In the genomic region with DNA sequence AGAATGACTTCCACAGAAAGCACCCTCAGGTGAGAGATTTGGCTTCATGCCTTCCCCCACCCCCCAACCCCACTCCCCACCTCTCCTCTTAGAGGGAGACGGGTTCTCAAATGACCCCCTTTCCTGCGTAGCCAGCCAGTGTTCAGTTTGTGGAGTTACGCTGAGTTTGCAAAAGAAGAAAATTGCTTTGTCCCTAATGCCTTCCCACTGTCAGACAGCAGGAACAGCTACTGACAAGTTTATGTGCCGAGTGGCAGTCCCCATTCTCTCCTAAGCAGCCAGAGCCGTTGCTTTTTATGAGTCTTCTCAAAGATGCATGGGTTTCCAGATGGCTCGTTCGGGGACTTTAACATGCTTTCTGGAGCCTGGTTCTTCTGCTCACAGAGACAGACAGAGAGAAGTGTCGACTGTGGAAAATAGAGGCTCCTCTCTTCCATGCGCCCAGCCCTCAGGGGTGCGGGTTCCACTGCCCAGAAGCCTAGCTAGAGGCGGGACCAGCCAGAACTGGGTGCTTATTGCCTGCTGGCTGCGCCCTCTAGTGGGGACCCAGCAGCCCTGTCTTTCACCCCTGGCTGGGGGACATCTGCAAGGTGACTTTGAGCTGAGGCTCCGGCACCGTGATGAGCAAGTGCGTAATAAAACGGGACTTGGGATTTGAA, we compare ENCODE assay signal across 1 cellular context.
TF ChIP-seq lines count a peak whose summit lies in the region.

No MANE protein-coding gene starts in this region.

TF ChIP-seq in HepG2, 621 proteins besides CTCF, POLR2A, EP300 and RAD21 (continued from another document and continues in another):
- TF ChIP-seq GLI4 (CRISPR knock-in tag; IDR thresholded peaks at IDR 0.05; ENCODE audit: borderline replicate concordance), result no peak
- no peak for TF ChIP-seq ERF (CRISPR knock-in tag; IDR thresholded peaks at IDR 0.05)
- peak; percentile 88 for TF ChIP-seq XRCC5 (optimal IDR thresholded peaks at IDR 0.05; ENCODE audit: low read length)
- TF ChIP-seq, protein P1, sequence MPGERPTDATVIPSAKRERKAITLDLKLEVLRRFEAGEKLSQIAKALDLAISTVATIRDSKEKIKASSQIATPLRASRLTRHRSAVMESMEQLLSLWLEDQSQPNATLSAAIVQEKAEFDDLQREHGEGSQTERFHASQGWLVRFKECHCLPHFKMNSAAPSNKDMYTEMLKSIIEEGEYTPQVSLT (CRISPR knock-in tag; IDR thresholded peaks at IDR 0.05; ENCODE audit: borderline replicate concordance, low read depth), result no peak
- no peak; the same call in 1 of the 2 replicates for TF ChIP-seq ZNF589 (CRISPR knock-in tag; conservative IDR thresholded peaks at IDR 0.05)
- TF ChIP-seq SNAI1 (CRISPR knock-in tag; IDR thresholded peaks at IDR 0.05; ENCODE audit: borderline replicate concordance), result no peak
- TF ChIP-seq PPARG (CRISPR knock-in tag; conservative IDR thresholded peaks at IDR 0.05), result 0 out of 2 replicates have a peak, but pooled peaks have one; percentile 44
- no peak for TF ChIP-seq FOXP1 (IDR thresholded peaks at IDR 0.05)
- no peak for TF ChIP-seq FOXP1 (CRISPR knock-in tag; IDR thresholded peaks at IDR 0.05)
- no peak for TF ChIP-seq NFATC3 (CRISPR knock-in tag; IDR thresholded peaks at IDR 0.05)
- peak; percentile 98 for TF ChIP-seq STAG1 (CRISPR knock-in tag; IDR thresholded peaks at IDR 0.05)
- TF ChIP-seq, protein P2, sequence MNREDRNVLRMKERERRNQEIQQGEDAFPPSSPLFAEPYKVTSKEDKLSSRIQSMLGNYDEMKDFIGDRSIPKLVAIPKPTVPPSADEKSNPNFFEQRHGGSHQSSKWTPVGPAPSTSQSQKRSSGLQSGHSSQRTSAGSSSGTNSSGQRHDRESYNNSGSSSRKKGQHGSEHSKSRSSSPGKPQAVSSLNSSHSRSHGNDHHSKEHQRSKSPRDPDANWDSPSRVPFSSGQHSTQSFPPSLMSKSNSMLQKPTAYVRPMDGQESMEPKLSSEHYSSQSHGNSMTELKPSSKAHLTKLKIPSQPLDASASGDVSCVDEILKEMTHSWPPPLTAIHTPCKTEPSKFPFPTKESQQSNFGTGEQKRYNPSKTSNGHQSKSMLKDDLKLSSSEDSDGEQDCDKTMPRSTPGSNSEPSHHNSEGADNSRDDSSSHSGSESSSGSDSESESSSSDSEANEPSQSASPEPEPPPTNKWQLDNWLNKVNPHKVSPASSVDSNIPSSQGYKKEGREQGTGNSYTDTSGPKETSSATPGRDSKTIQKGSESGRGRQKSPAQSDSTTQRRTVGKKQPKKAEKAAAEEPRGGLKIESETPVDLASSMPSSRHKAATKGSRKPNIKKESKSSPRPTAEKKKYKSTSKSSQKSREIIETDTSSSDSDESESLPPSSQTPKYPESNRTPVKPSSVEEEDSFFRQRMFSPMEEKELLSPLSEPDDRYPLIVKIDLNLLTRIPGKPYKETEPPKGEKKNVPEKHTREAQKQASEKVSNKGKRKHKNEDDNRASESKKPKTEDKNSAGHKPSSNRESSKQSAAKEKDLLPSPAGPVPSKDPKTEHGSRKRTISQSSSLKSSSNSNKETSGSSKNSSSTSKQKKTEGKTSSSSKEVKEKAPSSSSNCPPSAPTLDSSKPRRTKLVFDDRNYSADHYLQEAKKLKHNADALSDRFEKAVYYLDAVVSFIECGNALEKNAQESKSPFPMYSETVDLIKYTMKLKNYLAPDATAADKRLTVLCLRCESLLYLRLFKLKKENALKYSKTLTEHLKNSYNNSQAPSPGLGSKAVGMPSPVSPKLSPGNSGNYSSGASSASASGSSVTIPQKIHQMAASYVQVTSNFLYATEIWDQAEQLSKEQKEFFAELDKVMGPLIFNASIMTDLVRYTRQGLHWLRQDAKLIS (CRISPR knock-in tag; IDR thresholded peaks at IDR 0.05), result no peak
- TF ChIP-seq ZNF75D (CRISPR knock-in tag; IDR thresholded peaks at IDR 0.05; ENCODE audit: borderline replicate concordance), result no peak
- TF ChIP-seq ARID2 (CRISPR knock-in tag; IDR thresholded peaks at IDR 0.05; ENCODE audit: borderline replicate concordance), result no peak
- no peak for TF ChIP-seq ZNF44 (CRISPR knock-in tag; IDR thresholded peaks at IDR 0.05)
- TF ChIP-seq, protein P3, sequence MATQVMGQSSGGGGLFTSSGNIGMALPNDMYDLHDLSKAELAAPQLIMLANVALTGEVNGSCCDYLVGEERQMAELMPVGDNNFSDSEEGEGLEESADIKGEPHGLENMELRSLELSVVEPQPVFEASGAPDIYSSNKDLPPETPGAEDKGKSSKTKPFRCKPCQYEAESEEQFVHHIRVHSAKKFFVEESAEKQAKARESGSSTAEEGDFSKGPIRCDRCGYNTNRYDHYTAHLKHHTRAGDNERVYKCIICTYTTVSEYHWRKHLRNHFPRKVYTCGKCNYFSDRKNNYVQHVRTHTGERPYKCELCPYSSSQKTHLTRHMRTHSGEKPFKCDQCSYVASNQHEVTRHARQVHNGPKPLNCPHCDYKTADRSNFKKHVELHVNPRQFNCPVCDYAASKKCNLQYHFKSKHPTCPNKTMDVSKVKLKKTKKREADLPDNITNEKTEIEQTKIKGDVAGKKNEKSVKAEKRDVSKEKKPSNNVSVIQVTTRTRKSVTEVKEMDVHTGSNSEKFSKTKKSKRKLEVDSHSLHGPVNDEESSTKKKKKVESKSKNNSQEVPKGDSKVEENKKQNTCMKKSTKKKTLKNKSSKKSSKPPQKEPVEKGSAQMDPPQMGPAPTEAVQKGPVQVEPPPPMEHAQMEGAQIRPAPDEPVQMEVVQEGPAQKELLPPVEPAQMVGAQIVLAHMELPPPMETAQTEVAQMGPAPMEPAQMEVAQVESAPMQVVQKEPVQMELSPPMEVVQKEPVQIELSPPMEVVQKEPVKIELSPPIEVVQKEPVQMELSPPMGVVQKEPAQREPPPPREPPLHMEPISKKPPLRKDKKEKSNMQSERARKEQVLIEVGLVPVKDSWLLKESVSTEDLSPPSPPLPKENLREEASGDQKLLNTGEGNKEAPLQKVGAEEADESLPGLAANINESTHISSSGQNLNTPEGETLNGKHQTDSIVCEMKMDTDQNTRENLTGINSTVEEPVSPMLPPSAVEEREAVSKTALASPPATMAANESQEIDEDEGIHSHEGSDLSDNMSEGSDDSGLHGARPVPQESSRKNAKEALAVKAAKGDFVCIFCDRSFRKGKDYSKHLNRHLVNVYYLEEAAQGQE (IDR thresholded peaks at IDR 0.05; ENCODE audit: borderline replicate concordance in 1 of 2, low read depth in 1 of 2, low read length in 2 of 2), result no peak
- TF ChIP-seq MAF1 (CRISPR knock-in tag; IDR thresholded peaks at IDR 0.05; ENCODE audit: borderline replicate concordance), result no peak
- no peak for TF ChIP-seq NONO (IDR thresholded peaks at IDR 0.05)
- 0 out of 2 replicates have a peak, but pooled peaks have one; percentile 32 for TF ChIP-seq NONO (CRISPR knock-in tag; conservative IDR thresholded peaks at IDR 0.05)
- no peak for TF ChIP-seq ZSCAN12 (CRISPR knock-in tag; IDR thresholded peaks at IDR 0.05)
- TF ChIP-seq ZFP1 (CRISPR knock-in tag; IDR thresholded peaks at IDR 0.05), result 0 out of 2 replicates have a peak, but pooled peaks have one; percentile 68
- TF ChIP-seq ZNF615 (CRISPR knock-in tag; IDR thresholded peaks at IDR 0.05; ENCODE audit: borderline replicate concordance), result no peak
- no peak for TF ChIP-seq ZNF782 (CRISPR knock-in tag; IDR thresholded peaks at IDR 0.05; ENCODE audit: borderline replicate concordance)
- TF ChIP-seq ZNF33B (CRISPR knock-in tag; IDR thresholded peaks at IDR 0.05), result no peak
- 0 out of 2 replicates have a peak, but pooled peaks have one; percentile 41 for TF ChIP-seq AHR (CRISPR knock-in tag; IDR thresholded peaks at IDR 0.05)
- TF ChIP-seq TEAD2 (CRISPR knock-in tag; IDR thresholded peaks at IDR 0.05), result no peak
- TF ChIP-seq, protein P4, sequence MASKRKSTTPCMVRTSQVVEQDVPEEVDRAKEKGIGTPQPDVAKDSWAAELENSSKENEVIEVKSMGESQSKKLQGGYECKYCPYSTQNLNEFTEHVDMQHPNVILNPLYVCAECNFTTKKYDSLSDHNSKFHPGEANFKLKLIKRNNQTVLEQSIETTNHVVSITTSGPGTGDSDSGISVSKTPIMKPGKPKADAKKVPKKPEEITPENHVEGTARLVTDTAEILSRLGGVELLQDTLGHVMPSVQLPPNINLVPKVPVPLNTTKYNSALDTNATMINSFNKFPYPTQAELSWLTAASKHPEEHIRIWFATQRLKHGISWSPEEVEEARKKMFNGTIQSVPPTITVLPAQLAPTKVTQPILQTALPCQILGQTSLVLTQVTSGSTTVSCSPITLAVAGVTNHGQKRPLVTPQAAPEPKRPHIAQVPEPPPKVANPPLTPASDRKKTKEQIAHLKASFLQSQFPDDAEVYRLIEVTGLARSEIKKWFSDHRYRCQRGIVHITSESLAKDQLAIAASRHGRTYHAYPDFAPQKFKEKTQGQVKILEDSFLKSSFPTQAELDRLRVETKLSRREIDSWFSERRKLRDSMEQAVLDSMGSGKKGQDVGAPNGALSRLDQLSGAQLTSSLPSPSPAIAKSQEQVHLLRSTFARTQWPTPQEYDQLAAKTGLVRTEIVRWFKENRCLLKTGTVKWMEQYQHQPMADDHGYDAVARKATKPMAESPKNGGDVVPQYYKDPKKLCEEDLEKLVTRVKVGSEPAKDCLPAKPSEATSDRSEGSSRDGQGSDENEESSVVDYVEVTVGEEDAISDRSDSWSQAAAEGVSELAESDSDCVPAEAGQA (IDR thresholded peaks at IDR 0.05; ENCODE audit: low read depth), result no peak
- TF ChIP-seq, protein P4 (CRISPR knock-in tag; IDR thresholded peaks at IDR 0.05; ENCODE audit: borderline replicate concordance), result no peak
- TF ChIP-seq ZNF256 (CRISPR knock-in tag; conservative IDR thresholded peaks at IDR 0.05), result no peak
- TF ChIP-seq, protein P5, sequence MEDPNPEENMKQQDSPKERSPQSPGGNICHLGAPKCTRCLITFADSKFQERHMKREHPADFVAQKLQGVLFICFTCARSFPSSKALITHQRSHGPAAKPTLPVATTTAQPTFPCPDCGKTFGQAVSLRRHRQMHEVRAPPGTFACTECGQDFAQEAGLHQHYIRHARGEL (CRISPR knock-in tag; IDR thresholded peaks at IDR 0.05), result no peak
- TF ChIP-seq, protein P6, sequence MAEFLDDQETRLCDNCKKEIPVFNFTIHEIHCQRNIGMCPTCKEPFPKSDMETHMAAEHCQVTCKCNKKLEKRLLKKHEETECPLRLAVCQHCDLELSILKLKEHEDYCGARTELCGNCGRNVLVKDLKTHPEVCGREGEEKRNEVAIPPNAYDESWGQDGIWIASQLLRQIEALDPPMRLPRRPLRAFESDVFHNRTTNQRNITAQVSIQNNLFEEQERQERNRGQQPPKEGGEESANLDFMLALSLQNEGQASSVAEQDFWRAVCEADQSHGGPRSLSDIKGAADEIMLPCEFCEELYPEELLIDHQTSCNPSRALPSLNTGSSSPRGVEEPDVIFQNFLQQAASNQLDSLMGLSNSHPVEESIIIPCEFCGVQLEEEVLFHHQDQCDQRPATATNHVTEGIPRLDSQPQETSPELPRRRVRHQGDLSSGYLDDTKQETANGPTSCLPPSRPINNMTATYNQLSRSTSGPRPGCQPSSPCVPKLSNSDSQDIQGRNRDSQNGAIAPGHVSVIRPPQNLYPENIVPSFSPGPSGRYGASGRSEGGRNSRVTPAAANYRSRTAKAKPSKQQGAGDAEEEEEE (CRISPR knock-in tag; IDR thresholded peaks at IDR 0.05; ENCODE audit: borderline replicate concordance), result no peak
- TF ChIP-seq FOXM1 (CRISPR knock-in tag; IDR thresholded peaks at IDR 0.05), result no peak
- TF ChIP-seq PAX8 (CRISPR knock-in tag; IDR thresholded peaks at IDR 0.05; ENCODE audit: borderline replicate concordance), result no peak
- TF ChIP-seq, protein P7, sequence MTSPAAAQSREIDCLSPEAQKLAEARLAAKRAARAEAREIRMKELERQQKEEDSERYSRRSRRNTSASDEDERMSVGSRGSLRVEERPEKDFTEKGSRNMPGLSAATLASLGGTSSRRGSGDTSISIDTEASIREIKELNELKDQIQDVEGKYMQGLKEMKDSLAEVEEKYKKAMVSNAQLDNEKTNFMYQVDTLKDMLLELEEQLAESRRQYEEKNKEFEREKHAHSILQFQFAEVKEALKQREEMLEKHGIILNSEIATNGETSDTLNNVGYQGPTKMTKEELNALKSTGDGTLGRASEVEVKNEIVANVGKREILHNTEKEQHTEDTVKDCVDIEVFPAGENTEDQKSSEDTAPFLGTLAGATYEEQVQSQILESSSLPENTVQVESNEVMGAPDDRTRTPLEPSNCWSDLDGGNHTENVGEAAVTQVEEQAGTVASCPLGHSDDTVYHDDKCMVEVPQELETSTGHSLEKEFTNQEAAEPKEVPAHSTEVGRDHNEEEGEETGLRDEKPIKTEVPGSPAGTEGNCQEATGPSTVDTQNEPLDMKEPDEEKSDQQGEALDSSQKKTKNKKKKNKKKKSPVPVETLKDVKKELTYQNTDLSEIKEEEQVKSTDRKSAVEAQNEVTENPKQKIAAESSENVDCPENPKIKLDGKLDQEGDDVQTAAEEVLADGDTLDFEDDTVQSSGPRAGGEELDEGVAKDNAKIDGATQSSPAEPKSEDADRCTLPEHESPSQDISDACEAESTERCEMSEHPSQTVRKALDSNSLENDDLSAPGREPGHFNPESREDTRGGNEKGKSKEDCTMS (CRISPR knock-in tag; conservative IDR thresholded peaks at IDR 0.05), result no peak
- TF ChIP-seq PHF5A (CRISPR knock-in tag; IDR thresholded peaks at IDR 0.05; ENCODE audit: low read depth, unreplicated experiment), result no peak
- TF ChIP-seq, protein P8, sequence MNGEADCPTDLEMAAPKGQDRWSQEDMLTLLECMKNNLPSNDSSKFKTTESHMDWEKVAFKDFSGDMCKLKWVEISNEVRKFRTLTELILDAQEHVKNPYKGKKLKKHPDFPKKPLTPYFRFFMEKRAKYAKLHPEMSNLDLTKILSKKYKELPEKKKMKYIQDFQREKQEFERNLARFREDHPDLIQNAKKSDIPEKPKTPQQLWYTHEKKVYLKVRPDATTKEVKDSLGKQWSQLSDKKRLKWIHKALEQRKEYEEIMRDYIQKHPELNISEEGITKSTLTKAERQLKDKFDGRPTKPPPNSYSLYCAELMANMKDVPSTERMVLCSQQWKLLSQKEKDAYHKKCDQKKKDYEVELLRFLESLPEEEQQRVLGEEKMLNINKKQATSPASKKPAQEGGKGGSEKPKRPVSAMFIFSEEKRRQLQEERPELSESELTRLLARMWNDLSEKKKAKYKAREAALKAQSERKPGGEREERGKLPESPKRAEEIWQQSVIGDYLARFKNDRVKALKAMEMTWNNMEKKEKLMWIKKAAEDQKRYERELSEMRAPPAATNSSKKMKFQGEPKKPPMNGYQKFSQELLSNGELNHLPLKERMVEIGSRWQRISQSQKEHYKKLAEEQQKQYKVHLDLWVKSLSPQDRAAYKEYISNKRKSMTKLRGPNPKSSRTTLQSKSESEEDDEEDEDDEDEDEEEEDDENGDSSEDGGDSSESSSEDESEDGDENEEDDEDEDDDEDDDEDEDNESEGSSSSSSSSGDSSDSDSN (CRISPR knock-in tag; IDR thresholded peaks at IDR 0.05), result no peak
- peak; percentile 37 to 83; a peak in 3 of 4 replicates for TF ChIP-seq MAFK (conservative IDR thresholded peaks at IDR 0.05 in 1 of 2, IDR thresholded peaks at IDR 0.05 in 1 of 2; ENCODE audit: low read length in 2 of 2)
